24 cellular contexts compared by ENCODE assay signal in the genomic region with DNA sequence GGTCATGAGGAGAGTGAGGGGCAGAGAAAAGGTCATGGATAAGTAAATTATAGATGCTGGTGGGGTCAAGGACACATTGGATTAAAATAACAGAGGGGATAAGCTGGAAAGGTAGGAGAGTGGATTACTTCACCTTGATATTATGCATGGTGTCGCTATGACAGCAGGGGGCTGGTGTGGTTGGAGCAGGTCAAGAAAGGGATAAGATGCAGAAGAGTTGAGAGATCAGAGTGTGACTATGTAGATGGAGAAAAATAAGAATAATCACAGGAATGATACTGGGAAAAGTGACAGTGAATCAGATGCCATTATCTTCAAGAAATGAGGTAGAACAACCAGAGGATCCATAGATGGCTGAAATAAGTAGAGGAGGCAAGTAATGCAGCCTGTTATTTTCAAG.
"Had no signal": no experiment of that assay in that cellular context is flagged by ENCODE, and none has a peak within 500 bp of the region (broad histone marks: within the 10 kb centered on the region; RNA-seq: fewer than 3 reads in every experiment).

No MANE protein-coding gene starts in this region.

- H3K79me2 ChIP-seq: hepatocyte had no signal

- H3K4me3 ChIP-seq: coronary artery, gastrocnemius medialis, hepatocyte, right lobe of liver, testis, transverse colon had no signal

- ATAC-seq: activated T-cell treated with anti-CD3 and anti-CD28 coated beads, Interleukin-2, amount 50 U/mL, for 4 hours; activated T-helper 17 cell treated with anti-CD3 and anti-CD28 coated beads, Interleukin-2, amount 50 U/mL, for 72 hours; gastrocnemius medialis; right lobe of liver; stimulated activated naive CD8-positive, alpha-beta T cell treated with anti-CD3 and anti-CD28 coated beads, Interleukin-15, Interleukin-2, amounts not matched to agents 100 U/mL and 50 U/mL, for 24 hours; WTC11 had no signal

- H3K27me3 ChIP-seq: brain microvascular endothelial cell, dorsolateral prefrontal cortex, gastrocnemius medialis, hepatocyte, right lobe of liver, testis had no signal

- H3K4me2 ChIP-seq: hepatocyte had no signal

- H3K27ac ChIP-seq: brain microvascular endothelial cell, coronary artery, hepatocyte, right lobe of liver, testis had no signal

- H3K36me3 ChIP-seq: brain microvascular endothelial cell, gastrocnemius medialis, right lobe of liver, transverse colon had no signal

- FAIRE-seq: astrocyte, kidney had no signal

- H3K4me1 ChIP-seq: testis, transverse colon had no signal

- DNase-seq: activated CD4-positive, alpha-beta memory T cell treated with anti-CD3 and anti-CD28 coated beads, Interleukin-2, amount 10 ng/mL, durations not matched to agents 7 days and 5 days; activated CD4-positive, alpha-beta T cell treated with anti-CD3 and anti-CD28 coated beads for 1 hour; activated CD4-positive, alpha-beta T cell treated with anti-CD3 and anti-CD28 coated beads, Interleukin-2, amount 10 ng/mL, durations not matched to agents 7 days and 5 days; activated CD8-positive, alpha-beta memory T cell treated with anti-CD3 and anti-CD28 coated beads, Interleukin-2, amount 50 U/mL, for 48 hours; activated gamma-delta T cell treated with Interleukin-2 at 50 U/mL for 16 hours; activated naive CD4-positive, alpha-beta T cell treated with anti-CD3 and anti-CD28 coated beads, Interleukin-2, amount 50 U/mL, for 16 hours; activated T-cell treated with anti-CD3 and anti-CD28 coated beads, Interleukin-2, amount 50 U/mL, for 4 hours; amniotic stem cell; brain microvascular endothelial cell; dorsolateral prefrontal cortex; effector memory CD4-positive, alpha-beta T cell; gastrocnemius medialis; kidney; right lobe of liver; stimulated activated CD4-positive, alpha-beta T cell treated with anti-CD3 and anti-CD28 coated beads, Interleukin-12 subunit alpha, Interleukin-12 subunit beta, amount 100 ng/mL, for 4 hours; stimulated activated CD4-positive, alpha-beta T cell treated with anti-CD3 and anti-CD28 coated beads, Interleukin-4, amount 100 ng/mL, for 1 hour; stimulated activated naive CD8-positive, alpha-beta T cell treated with anti-CD3 and anti-CD28 coated beads, Interleukin-15, Interleukin-2, amounts not matched to agents 100 U/mL and 50 U/mL, for 24 hours; testis; transverse colon had no signal

- H2AFZ ChIP-seq: hepatocyte had no signal

- H3K9me3 ChIP-seq: gastrocnemius medialis, right lobe of liver, testis, transverse colon had no signal
